Comparison of ENCODE assay signal across 15 cellular contexts in the genomic region with DNA sequence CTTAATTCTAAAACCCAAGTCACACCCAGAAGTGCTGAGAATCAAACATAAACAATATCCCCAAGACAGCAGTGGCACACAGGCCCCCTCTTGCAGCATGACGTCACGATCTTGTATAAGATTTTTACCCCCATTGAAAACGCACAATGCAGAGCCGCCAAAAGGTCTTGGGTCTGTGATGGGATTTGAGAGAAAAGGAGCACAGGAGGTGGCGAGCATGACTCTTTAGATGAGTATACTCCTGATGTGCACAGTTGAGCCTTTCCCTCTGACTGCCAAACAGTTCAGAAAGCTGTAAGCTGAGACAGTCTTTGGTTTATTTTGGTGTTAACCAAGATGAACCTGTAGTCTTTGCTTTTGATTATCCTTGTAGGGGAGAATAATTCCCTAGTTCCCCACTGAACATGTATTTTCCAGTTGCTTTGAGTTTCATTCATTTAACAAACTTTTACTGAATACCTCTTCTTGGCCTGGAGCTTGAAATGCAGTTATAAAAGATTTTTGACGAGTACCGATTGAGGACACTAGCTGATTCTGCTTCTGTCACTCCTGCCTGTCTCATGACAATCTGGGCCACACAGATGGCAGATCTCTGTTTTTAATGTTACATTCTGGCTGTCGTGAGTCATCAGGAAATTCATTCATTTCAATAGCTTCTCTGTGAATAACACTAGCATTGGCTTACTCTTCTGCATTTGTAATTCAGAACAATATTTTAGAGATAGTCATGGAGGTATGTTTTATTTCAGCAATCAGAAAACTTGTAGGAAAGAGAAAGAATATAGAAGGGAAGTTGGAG. TPM values are rescaled to one million over a fixed set of nuclear protein-coding genes. Genes with fewer than 3 reads are reported as not detected.
DNase-seq lines count a peak whose midpoint lies in the region; ATAC-seq and TF ChIP-seq lines count a peak whose summit lies in the region.
"Had no signal": no experiment of that assay in that cellular context is flagged by ENCODE, and none has a peak within 500 bp of the region (broad histone marks: within the 10 kb centered on the region; RNA-seq: fewer than 3 reads in every experiment).

No MANE protein-coding gene starts in this region.

- TF ChIP-seq CTCF in fibroblast of mammary gland (conservative IDR thresholded peaks at IDR 0.05; ENCODE audit: control insufficient read depth, insufficient read depth, low read depth, low read length) = no peak

- H3K4me1 ChIP-seq in skeletal muscle tissue (ENCODE audit: control insufficient read depth in 3 of 3, insufficient read depth in 3 of 3, low read length in 3 of 3) = peaks cover 2 to 6% (median 3%) of the 10 kb centered on the region in 3 donors
- H3K4me1 ChIP-seq: A549, esophagus muscularis mucosa, stomach had no signal

- no peaks in the 10 kb centered on the region for H3K36me3 ChIP-seq in skeletal muscle tissue (ENCODE audit: control insufficient read depth in 3 of 3, insufficient read depth in 3 of 3, low read length in 3 of 3)

- H3K4me3 ChIP-seq in fibroblast of mammary gland (ENCODE audit: control insufficient read depth, low read depth, low read length) (no peak overlapping the region), skeletal muscle tissue (ENCODE audit: low read length in 3 of 3) (no peak overlapping the region)
- H3K4me3 ChIP-seq: A549, esophagus muscularis mucosa, stomach had no signal

- peak overlapping the region; percentile 48 for H3K27ac ChIP-seq in skeletal muscle tissue (ENCODE audit: low read depth, low read length)
- H3K27ac ChIP-seq: A549, esophagus muscularis mucosa, stomach had no signal

- H3K9ac ChIP-seq in skeletal muscle tissue (ENCODE audit: low read depth in 1 of 3, low read length in 3 of 3) = peak overlapping the region in 1 of 3 donors; percentile 18

- no peaks in the 10 kb centered on the region for H3K27me3 ChIP-seq in skeletal muscle tissue (ENCODE audit: control insufficient read depth in 3 of 3, insufficient read depth in 3 of 3, low read length in 3 of 3)
- H3K27me3 ChIP-seq: esophagus muscularis mucosa, stomach had no signal

- no peaks in the 10 kb centered on the region for H3K9me3 ChIP-seq in skeletal muscle tissue (ENCODE audit: control insufficient read depth in 3 of 3, low read length in 3 of 3)
- H3K9me3 ChIP-seq: A549, esophagus muscularis mucosa, stomach had no signal

- DNase-seq in NCI-H82 (lab: John Stamatoyannopoulos, UW) (peak; percentile 23), NCI-H82 treated with DMSO at 0.1 percent for 48 hours (lab: John Stamatoyannopoulos, UW; ENCODE audit: unreplicated experiment) (no peak), fibroblast of mammary gland (ENCODE audit: low read depth) (peak; percentile 28)
- no peak for DNase-seq in activated CD8-positive, alpha-beta memory T cell treated with anti-CD3 and anti-CD28 coated beads, Interleukin-2, amount 50 U/mL, for 48 hours
- DNase-seq: activated CD8-positive, alpha-beta memory T cell treated with anti-CD3 and anti-CD28 coated beads, Interleukin-2, amount 50 U/mL, for 4 hours; DMS79; left cardiac atrium; stimulated activated CD4-positive, alpha-beta T cell treated with anti-CD3 and anti-CD28 coated beads, Interleukin-4, amount 100 ng/mL, for 1 hour; stomach had no signal

- peak; percentile 81 for ATAC-seq in SK-N-SH treated with all-trans-retinoic acid at 6 μM for 48 hours
- no peak for ATAC-seq in HG03039 (IDR thresholded peaks at IDR 0.05; ENCODE audit: unreplicated experiment)
- no peak for ATAC-seq in GM21576 (IDR thresholded peaks at IDR 0.05; ENCODE audit: unreplicated experiment)
- ATAC-seq: A549, left cardiac atrium had no signal

TF ChIP-seq in SK-N-SH treated with all-trans-retinoic acid at 6 μM for 48 hours, 23 proteins besides CTCF, POLR2A, EP300 and RAD21:
- TF ChIP-seq ARNTL (CRISPR knock-in tag; IDR thresholded peaks at IDR 0.05; ENCODE audit: borderline replicate concordance, low read depth) (no peak), ISL1 (CRISPR knock-in tag; IDR thresholded peaks at IDR 0.05) (no peak)
- TF ChIP-seq, protein P1, sequence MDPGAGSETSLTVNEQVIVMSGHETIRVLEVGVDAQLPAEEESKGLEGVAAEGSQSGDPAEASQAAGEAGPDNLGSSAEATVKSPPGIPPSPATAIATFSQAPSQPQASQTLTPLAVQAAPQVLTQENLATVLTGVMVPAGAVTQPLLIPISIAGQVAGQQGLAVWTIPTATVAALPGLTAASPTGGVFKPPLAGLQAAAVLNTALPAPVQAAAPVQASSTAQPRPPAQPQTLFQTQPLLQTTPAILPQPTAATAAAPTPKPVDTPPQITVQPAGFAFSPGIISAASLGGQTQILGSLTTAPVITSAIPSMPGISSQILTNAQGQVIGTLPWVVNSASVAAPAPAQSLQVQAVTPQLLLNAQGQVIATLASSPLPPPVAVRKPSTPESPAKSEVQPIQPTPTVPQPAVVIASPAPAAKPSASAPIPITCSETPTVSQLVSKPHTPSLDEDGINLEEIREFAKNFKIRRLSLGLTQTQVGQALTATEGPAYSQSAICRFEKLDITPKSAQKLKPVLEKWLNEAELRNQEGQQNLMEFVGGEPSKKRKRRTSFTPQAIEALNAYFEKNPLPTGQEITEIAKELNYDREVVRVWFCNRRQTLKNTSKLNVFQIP (CRISPR knock-in tag; IDR thresholded peaks at IDR 0.05; ENCODE audit: borderline replicate concordance, low read depth) = no peak
- TF ChIP-seq, protein P2, sequence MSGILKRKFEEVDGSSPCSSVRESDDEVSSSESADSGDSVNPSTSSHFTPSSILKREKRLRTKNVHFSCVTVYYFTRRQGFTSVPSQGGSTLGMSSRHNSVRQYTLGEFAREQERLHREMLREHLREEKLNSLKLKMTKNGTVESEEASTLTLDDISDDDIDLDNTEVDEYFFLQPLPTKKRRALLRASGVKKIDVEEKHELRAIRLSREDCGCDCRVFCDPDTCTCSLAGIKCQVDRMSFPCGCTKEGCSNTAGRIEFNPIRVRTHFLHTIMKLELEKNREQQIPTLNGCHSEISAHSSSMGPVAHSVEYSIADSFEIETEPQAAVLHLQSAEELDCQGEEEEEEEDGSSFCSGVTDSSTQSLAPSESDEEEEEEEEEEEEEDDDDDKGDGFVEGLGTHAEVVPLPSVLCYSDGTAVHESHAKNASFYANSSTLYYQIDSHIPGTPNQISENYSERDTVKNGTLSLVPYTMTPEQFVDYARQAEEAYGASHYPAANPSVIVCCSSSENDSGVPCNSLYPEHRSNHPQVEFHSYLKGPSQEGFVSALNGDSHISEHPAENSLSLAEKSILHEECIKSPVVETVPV (CRISPR knock-in tag; IDR thresholded peaks at IDR 0.05) = no peak

RNA-seq across cellular contexts. Expression of a gene that starts 28.9 kb away (rescaled TPM):
- total RNA-seq in skeletal muscle tissue = under 0.01 TPM

RNA-seq across cellular contexts. Expression of a gene that starts 50.2 kb away (rescaled TPM):
- under 0.01 TPM for total RNA-seq in skeletal muscle tissue

RNA-seq across cellular contexts. Expression of a gene that starts 54.5 kb away (rescaled TPM):
- total RNA-seq in skeletal muscle tissue = 24.5 TPM

Comparison
In these comparisons a context has a peak if more than half of its experiments do, and no peak if none do; other contexts are left out.
1. DNase-seq: peak in NCI-H82 (single experiment) and fibroblast of mammary gland (single experiment); none in NCI-H82 treated with DMSO at 0.1 percent for 48 hours (single experiment) and activated CD8-positive, alpha-beta memory T cell treated with anti-CD3 and anti-CD28 coated beads, Interleukin-2, amount 50 U/mL, for 48 hours (single experiment).